Comparison of ENCODE assay signal across 20 cellular contexts in genomic region chr19:406121-406711, GRCh38. TPM values are rescaled to one million over a fixed set of nuclear protein-coding genes. Genes with fewer than 3 reads are reported as not detected.
DNase-seq lines count a peak whose midpoint lies in the region; ATAC-seq and TF ChIP-seq lines count a peak whose summit lies in the region.
"Had no signal": no experiment of that assay in that cellular context is flagged by ENCODE, and none has a peak within 500 bp of the region (broad histone marks: within the 10 kb centered on the region; RNA-seq: fewer than 3 reads in every experiment).

No MANE protein-coding gene starts in this region.

- WGBS in H9 (ENCODE audit: extremely low coverage, insufficient read length, low lambda C conversion rate) = no CpG with 5 or more reads among the region's 37 CpGs
- 86% methylated on average over 32 of the region's 37 CpGs for whole genome bisulfite sequencing in mesenchymal stem cell

- H3K4me2 ChIP-seq in H9 (ENCODE audit: insufficient read depth, insufficient read length, low read length) = no peak overlapping the region
- H3K4me2 ChIP-seq in mesenchymal stem cell (ENCODE audit: low read length, poor library complexity, severe bottlenecking) = no peak overlapping the region

- H2BK12ac ChIP-seq in H9 (ENCODE audit: insufficient read length, low read depth, low read length) (no peak overlapping the region), mesenchymal stem cell (ENCODE audit: low read length in 2 of 2) (no peak overlapping the region)

- H4K91ac ChIP-seq in H9 (ENCODE audit: insufficient read length, low read depth, low read length) = no peak overlapping the region
- H4K91ac ChIP-seq in mesenchymal stem cell (ENCODE audit: low read length) = no peak overlapping the region

- H3K36me3 ChIP-seq in mesenchymal stem cell (ENCODE audit: control insufficient read depth in 1 of 2, insufficient read depth in 2 of 2, low read depth in 1 of 2, low read length in 2 of 2) = no peaks in the 10 kb centered on the region
- H3K36me3 ChIP-seq: thoracic aorta had no signal

- H3K23me2 ChIP-seq in H9 (ENCODE audit: insufficient read length, low read depth, low read length, poor library complexity, severe bottlenecking) = peaks cover 5% of the 10 kb centered on the region

- peaks cover 18% of the 10 kb centered on the region for H3K27me3 Mint-ChIP-seq in H9 (ENCODE audit: low read depth)
- H3K27me3 Mint-ChIP-seq in stimulated activated memory B cell treated with anti-CD40 and anti-IgM and Interleukin-4, amounts not matched to agents 10 μg/mL and 1 μg/mL and 100 μg/mL, for 72 hours = peaks cover 36% of the 10 kb centered on the region

- H3K4me1 Mint-ChIP-seq in H9 = peaks cover 6 to 21% of the 10 kb centered on the region in 2 experiments
- H3K4me1 Mint-ChIP-seq in stimulated activated memory B cell treated with anti-CD40 and anti-IgM and Interleukin-4, amounts not matched to agents 10 μg/mL and 1 μg/mL and 100 μg/mL, for 72 hours = peaks cover 15% of the 10 kb centered on the region

- no peak overlapping the region; the same call in 1 of the 2 replicates for H3K14ac ChIP-seq in H9 (ENCODE audit: insufficient read depth, low read length)
- no peak overlapping the region for H3K14ac ChIP-seq in mesenchymal stem cell (ENCODE audit: low read length in 2 of 2)

- no peak overlapping the region for H3K4ac ChIP-seq in H9 (ENCODE audit: low read depth, low read length)
- no peak overlapping the region for H3K4ac ChIP-seq in mesenchymal stem cell (ENCODE audit: low read depth in 1 of 2, low read length in 2 of 2)

- H3K4me1 ChIP-seq in H9 (ENCODE audit: insufficient read depth, low read length) (no peaks in the 10 kb centered on the region), mesenchymal stem cell (ENCODE audit: control insufficient read depth, insufficient read depth, low read depth, low read length) (peaks cover 17% of the 10 kb centered on the region)

- H3K79me1 ChIP-seq in H9 (ENCODE audit: insufficient read depth, low read depth, low read length, poor library complexity, severe bottlenecking) (no peaks in the 10 kb centered on the region), mesenchymal stem cell (replicated peaks; ENCODE audit: low read length, poor library complexity, severe bottlenecking) (no peaks in the 10 kb centered on the region)

- DNase-seq in H9 (peak; percentile 27), astrocyte of the hippocampus (ENCODE audit: low read depth, low spot score) (peak; percentile 16), mesenchymal stem cell (no peak), cortex of kidney (lab: John Stamatoyannopoulos, UW) (no peak)
- DNase-seq in stimulated activated CD4-positive, alpha-beta T cell treated with anti-CD3 and anti-CD28 coated beads, Interleukin-15, amount 100 ng/mL, for 24 hours = no peak
- DNase-seq: activated CD4-positive, CD25-positive, alpha-beta regulatory T cell treated with anti-CD3 and anti-CD28 coated beads, Interleukin-2, amount 50 U/mL, for 72 hours; activated T-cell treated with anti-CD3 and anti-CD28 coated beads, Interleukin-2, amount 50 U/mL, for 72 hours; body of pancreas; DMS79; HCEC 1CT; NCI-H1105; NCI-H2107; NCI-H524 treated with DMSO at 0.1 percent for 48 hours; right cardiac atrium had no signal

- H2BK5ac ChIP-seq in H9 (ENCODE audit: insufficient read length, low read length) (no peak overlapping the region), mesenchymal stem cell (ENCODE audit: low read depth, low read length, poor library complexity, severe bottlenecking) (no peak overlapping the region)

- H3K9ac ChIP-seq in H9 (ENCODE audit: extremely low read depth, insufficient read length, low read length) = no peak overlapping the region
- H3K9ac ChIP-seq in mesenchymal stem cell (ENCODE audit: low read length) = no peak overlapping the region

- H3K36me3 Mint-ChIP-seq in H9 (ENCODE audit: insufficient read depth in 1 of 3, low read depth in 3 of 3) = 0 out of 7 replicates have a peak, but pooled peaks cover 0 to 2% (median 0%) of the 10 kb centered on the region in 3 experiments
- no peaks in the 10 kb centered on the region for H3K36me3 Mint-ChIP-seq in stimulated activated memory B cell treated with anti-CD40 and anti-IgM and Interleukin-4, amounts not matched to agents 10 μg/mL and 1 μg/mL and 100 μg/mL, for 72 hours
- H3K36me3 Mint-ChIP-seq: activated naive CD8-positive, alpha-beta T cell; CD8-positive, alpha-beta memory T cell had no signal

- H3T11ph ChIP-seq in H9 (ENCODE audit: low read length) = no peak overlapping the region

- H3K18ac ChIP-seq in H9 (ENCODE audit: insufficient read length, low read depth, low read length) = no peak overlapping the region
- no peak overlapping the region for H3K18ac ChIP-seq in mesenchymal stem cell (ENCODE audit: low read depth in 1 of 2, low read length in 2 of 2)

- no peak overlapping the region for H2AFZ ChIP-seq in H9 (ENCODE audit: low read length)
- no peak overlapping the region for H2AFZ ChIP-seq in mesenchymal stem cell (ENCODE audit: low read depth, low read length)

- H3K9me3 Mint-ChIP-seq in H9 = no peaks in the 10 kb centered on the region; a peak in 1 of 5 replicates
- H3K9me3 Mint-ChIP-seq in stimulated activated memory B cell treated with anti-CD40 and anti-IgM and Interleukin-4, amounts not matched to agents 10 μg/mL and 1 μg/mL and 100 μg/mL, for 72 hours = no peaks in the 10 kb centered on the region
- H3K9me3 Mint-ChIP-seq: activated T-cell treated with anti-CD3 and anti-CD28 coated beads, Interleukin-2, amount 50 U/mL, for 72 hours; CD8-positive, alpha-beta memory T cell had no signal

- H2AK5ac ChIP-seq in H9 (ENCODE audit: insufficient read length, low read length) (no peak overlapping the region), mesenchymal stem cell (ENCODE audit: low read length, severe bottlenecking) (no peak overlapping the region)

- H2BK120ac ChIP-seq in H9 (ENCODE audit: low read depth, low read length, poor library complexity, severe bottlenecking) (no peak overlapping the region), mesenchymal stem cell (ENCODE audit: low read depth, low read length) (no peak overlapping the region)

- peak overlapping the region; percentile 14 to 53; a peak in 3 of 5 replicates for H3K4me3 Mint-ChIP-seq in H9
- no peak overlapping the region for H3K4me3 Mint-ChIP-seq in stimulated activated memory B cell treated with anti-CD40 and anti-IgM and Interleukin-4, amounts not matched to agents 10 μg/mL and 1 μg/mL and 100 μg/mL, for 72 hours
- H3K4me3 Mint-ChIP-seq: activated naive CD8-positive, alpha-beta T cell; activated T-cell treated with anti-CD3 and anti-CD28 coated beads, Interleukin-2, amount 50 U/mL, for 72 hours had no signal

- no peaks in the 10 kb centered on the region for H3K79me2 ChIP-seq in H9 (ENCODE audit: insufficient read depth, low read length)

- peaks cover 2% of the 10 kb centered on the region for H4K20me1 ChIP-seq in H9 (ENCODE audit: control insufficient read depth, insufficient read depth, insufficient read length)

- H3K9me3 ChIP-seq in H9 (ENCODE audit: control insufficient read depth, low read depth, low read length) (no peaks in the 10 kb centered on the region), mesenchymal stem cell (ENCODE audit: control insufficient read depth, low read length) (no peaks in the 10 kb centered on the region)
- H3K9me3 ChIP-seq: body of pancreas, thoracic aorta had no signal

- H3K56ac ChIP-seq in H9 (ENCODE audit: insufficient read length, low read depth, low read length) = no peak overlapping the region

- no peak overlapping the region for H4K5ac ChIP-seq in H9 (ENCODE audit: insufficient read length, low read depth, low read length)

- ATAC-seq in stimulated activated memory B cell treated with anti-CD40 and anti-IgM and Interleukin-4, amounts not matched to agents 10 μg/mL and 1 μg/mL and 100 μg/mL, for 72 hours = peak; percentile 17
- ATAC-seq in HG03439 (IDR thresholded peaks at IDR 0.05; ENCODE audit: unreplicated experiment) = no peak
- ATAC-seq: activated T-cell treated with anti-CD3 and anti-CD28 coated beads, Interleukin-2, amount 50 U/mL, for 72 hours; body of pancreas; right cardiac atrium had no signal

- H4K8ac ChIP-seq in H9 (replicated peaks; ENCODE audit: insufficient read length, low read depth, low read length) = no peak overlapping the region
- H4K8ac ChIP-seq in mesenchymal stem cell (ENCODE audit: low read length) = no peak overlapping the region

- TF ChIP-seq CTCF in H9 (conservative IDR thresholded peaks at IDR 0.05) = no peak

- H2BK20ac ChIP-seq in H9 (ENCODE audit: low read depth, low read length, poor library complexity, severe bottlenecking) = no peak overlapping the region

- H2BK15ac ChIP-seq in H9 (ENCODE audit: low read depth, low read length) (no peak overlapping the region), mesenchymal stem cell (ENCODE audit: low read depth, poor library complexity, severe bottlenecking) (peak overlapping the region; percentile 60)

- H3K27ac ChIP-seq in H9 (ENCODE audit: insufficient read length, low read depth, low read length) (no peak overlapping the region), mesenchymal stem cell (ENCODE audit: low read length, poor library complexity, severe bottlenecking) (no peak overlapping the region)
- H3K27ac ChIP-seq: body of pancreas, thoracic aorta had no signal

- H3K27ac Mint-ChIP-seq in H9 = peak overlapping the region in 2 of 3 experiments; percentile 32 to 48; a peak in 1 of 7 replicates
- H3K27ac Mint-ChIP-seq in stimulated activated memory B cell treated with anti-CD40 and anti-IgM and Interleukin-4, amounts not matched to agents 10 μg/mL and 1 μg/mL and 100 μg/mL, for 72 hours = no peak overlapping the region
- H3K27ac Mint-ChIP-seq: activated naive CD8-positive, alpha-beta T cell; activated T-cell treated with anti-CD3 and anti-CD28 coated beads, Interleukin-2, amount 50 U/mL, for 72 hours; CD8-positive, alpha-beta memory T cell had no signal

- H3K27me3 ChIP-seq in H9 (ENCODE audit: insufficient read depth, low read length) = no peaks in the 10 kb centered on the region; the same call in 1 of the 2 replicates
- peaks cover 29 to 72% of the 10 kb centered on the region in 2 experiments for H3K27me3 ChIP-seq in mesenchymal stem cell (ENCODE audit: control insufficient read depth in 1 of 2, insufficient read depth in 1 of 2, low read length in 2 of 2)

- no peak overlapping the region for H3K4me3 ChIP-seq in mesenchymal stem cell (ENCODE audit: insufficient read depth in 1 of 2, low read depth in 1 of 2, low read length in 2 of 2)
- H3K4me3 ChIP-seq: body of pancreas, thoracic aorta had no signal

- H3K23ac ChIP-seq in H9 (ENCODE audit: insufficient read length, low read depth, low read length) = no peak overlapping the region
- no peak overlapping the region for H3K23ac ChIP-seq in mesenchymal stem cell (ENCODE audit: low read length in 2 of 2)

RNA-seq across cellular contexts. Expression of gene C2CD4C, which starts 2.7 kb away (rescaled TPM):
- 14.6 and 15.4 TPM in 2 replicates for total RNA-seq in H9 (2021)
- 0.35 TPM for polyA plus RNA-seq in mesenchymal stem cell (2013, experiment 1 of 2)
- 0.37 TPM for polyA plus RNA-seq in mesenchymal stem cell (2013, experiment 2 of 2)
- total RNA-seq: activated CD8-positive, alpha-beta memory T cell treated with anti-CD3 and anti-CD28 coated beads for 36 hours; CD8-positive, alpha-beta memory T cell had no signal
- polyA plus RNA-seq: CD8-positive, alpha-beta memory T cell had no signal

RNA-seq across cellular contexts. Expression of gene SHC2, which starts 54.6 kb away (rescaled TPM):
- total RNA-seq in H9 (2021) = 16.6 and 18.0 TPM in 2 replicates
- 23.8 TPM for polyA plus RNA-seq in mesenchymal stem cell (2013, experiment 1 of 2)
- polyA plus RNA-seq in mesenchymal stem cell (2013, experiment 2 of 2) = 24.7 TPM
- total RNA-seq: activated CD8-positive, alpha-beta memory T cell treated with anti-CD3 and anti-CD28 coated beads for 36 hours had no signal
- polyA plus RNA-seq: CD8-positive, alpha-beta memory T cell had no signal

Comparison
In these comparisons a context has a peak if more than half of its experiments do, and no peak if none do; other contexts are left out.
1. DNase-seq: peak in H9 (single experiment) and astrocyte of the hippocampus (single experiment); none in mesenchymal stem cell (single experiment), cortex of kidney (single experiment) and stimulated activated CD4-positive, alpha-beta T cell treated with anti-CD3 and anti-CD28 coated beads, Interleukin-15, amount 100 ng/mL, for 24 hours (single experiment).